ENCODE assay signal across 8 cellular contexts in the genomic region with DNA sequence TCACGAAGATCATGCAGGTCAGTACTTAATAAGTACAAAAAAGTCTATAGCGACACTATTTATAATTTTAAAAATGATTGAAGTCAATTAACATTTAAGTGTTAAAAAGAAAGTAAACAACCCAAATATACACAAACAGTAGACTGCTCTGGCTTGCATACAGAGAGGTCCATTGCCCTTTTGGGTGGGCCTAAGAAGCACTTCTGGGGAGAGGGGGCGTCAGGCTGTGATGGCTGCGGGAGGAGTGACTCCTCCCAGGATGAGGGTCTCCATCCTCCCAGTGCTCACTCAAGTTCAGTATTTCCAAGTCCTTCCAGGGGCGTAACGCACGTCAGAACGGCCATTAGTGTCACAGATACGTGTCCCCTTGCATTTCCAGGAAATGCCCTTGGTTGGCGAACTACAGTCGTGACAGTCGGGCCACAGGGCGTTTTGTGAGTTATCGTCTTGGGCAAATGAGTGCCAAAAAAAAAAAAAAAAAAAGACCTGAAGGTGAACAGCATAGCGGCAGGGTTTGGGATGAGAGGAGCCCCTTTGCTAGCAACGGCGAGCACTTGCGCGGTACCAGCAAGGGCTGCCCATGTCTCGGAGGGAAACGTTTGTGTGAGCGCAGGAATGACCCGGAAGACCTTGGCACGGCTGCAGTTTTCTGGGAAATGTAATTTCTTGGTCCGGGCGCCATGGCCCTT. TPM values are rescaled to one million over a fixed set of nuclear protein-coding genes. Genes with fewer than 3 reads are reported as not detected.
DNase-seq lines count a peak whose midpoint lies in the region; ATAC-seq and TF ChIP-seq lines count a peak whose summit lies in the region.

A gene with protein sequence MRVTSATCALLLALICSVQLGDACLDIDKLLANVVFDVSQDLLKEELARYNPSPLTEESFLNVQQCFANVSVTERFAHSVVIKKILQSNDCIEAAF (minus strand): TSS at position 463 of the 689 bp plus-strand sequence. CDS start 82,596 bp downstream, outside the sequence.

- H3K9me3 ChIP-seq in Karpas-422 (ENCODE audit: low read length) (no peaks in the 10 kb centered on the region), gastrocnemius medialis (no peaks in the 10 kb centered on the region)

- peaks cover 5% of the 10 kb centered on the region; the same call in 1 of the 2 replicates for H3K4me1 ChIP-seq in Karpas-422 (ENCODE audit: low read length)
- H3K4me1 ChIP-seq in gastrocnemius medialis, result peaks cover 23 to 57% of the 10 kb centered on the region in 2 donors

- H4K20me1 ChIP-seq in Karpas-422 (ENCODE audit: insufficient read depth, low read depth, low read length), result no peaks in the 10 kb centered on the region

- no peak within 1 kb of the TSS for H3K9ac ChIP-seq in Karpas-422 (ENCODE audit: low read length)

- H3K4me3 ChIP-seq in H7 (ENCODE audit: insufficient read depth, low read depth, low read length) (peak within 1 kb of the TSS; percentile 80), Karpas-422 (ENCODE audit: low read length) (no peak within 1 kb of the TSS), gastrocnemius medialis (peak within 1 kb of the TSS; percentile 76 to 93 (median 90))

- no peak for TF ChIP-seq POLR2A in gastrocnemius medialis (IDR thresholded peaks at IDR 0.05)

- intact Hi-C loops in gastrocnemius medialis (cut with DNase I; ENCODE audit: low total_unique reads), result loop anchor here (1.0 to 10.0 kb wide), 6 partner anchors 57 to 1502 kb away; partner anchors contain the start of genes LSM14A, UBA2, ZNF181 and ZNF599

- in situ Hi-C loops in gastrocnemius medialis (cut with MboI; ENCODE audit: low sequenced_read_pairs in 4 of 4), result loop anchor here in 1 of 4 donors (10.0 kb wide), 1 partner anchor 58 kb away; the partner anchor contains the start of gene ZNF181

- H3K27ac ChIP-seq in Karpas-422 (ENCODE audit: low read length), result no peak within 1 kb of the TSS
- H3K27ac ChIP-seq in gastrocnemius medialis, result peak within 1 kb of the TSS; percentile 92 to 99 (median 98)

- H3K27me3 ChIP-seq in H7 (ENCODE audit: control insufficient read depth, insufficient read depth, low read length) (peaks cover 2% of the 10 kb centered on the region; the same call in 1 of the 2 replicates), Karpas-422 (ENCODE audit: low read length) (no peaks in the 10 kb centered on the region), gastrocnemius medialis (no peaks in the 10 kb centered on the region)

- H3K9me2 ChIP-seq in Karpas-422 (replicated peaks; ENCODE audit: insufficient read depth, low read length), result no peaks in the 10 kb centered on the region

- DNase-seq in H7 (no peak), Karpas-422 (no peak), RPMI8226 (peak; percentile 78), anterior cingulate cortex (lab: John Stamatoyannopoulos, UW) (peak in 53 of 58 donors; percentile 60 to 99 (median 92)), iPS DF 4.7 (ENCODE audit: extremely low read depth, low spot score) (peak; percentile 44), gastrocnemius medialis (no peak), A172 (ENCODE audit: low spot score) (no peak)

- ATAC-seq in gastrocnemius medialis, result peak; percentile 82

- no peaks in the 10 kb centered on the region for H3K79me2 ChIP-seq in Karpas-422 (ENCODE audit: low read length)

- peak within 1 kb of the TSS; percentile 29 for H3K4me2 ChIP-seq in Karpas-422 (ENCODE audit: low read depth, low read length, poor library complexity, severe bottlenecking)

- TF ChIP-seq CTCF in GM12873 (IDR thresholded peaks at IDR 0.05; ENCODE audit: insufficient read depth, low read depth, low read length, missing control alignments), result peak; percentile 38
- peak in 2 of 5 experiments; percentile 16 to 22 for TF ChIP-seq CTCF in gastrocnemius medialis (IDR thresholded peaks at IDR 0.05 in 4 of 5, conservative IDR thresholded peaks at IDR 0.05 in 1 of 5)

- peak within 1 kb of the TSS; percentile 67; the same call in 1 of the 2 replicates for H2AFZ ChIP-seq in Karpas-422 (ENCODE audit: low read length)

- peaks cover 5% of the 10 kb centered on the region for H3K36me3 ChIP-seq in H7 (replicated peaks; ENCODE audit: control insufficient read depth, insufficient read depth, low read length)
- no peaks in the 10 kb centered on the region for H3K36me3 ChIP-seq in Karpas-422 (ENCODE audit: insufficient read depth, low read length)
- peaks cover 0 to 31% of the 10 kb centered on the region in 2 donors for H3K36me3 ChIP-seq in gastrocnemius medialis

RNA-seq across cellular contexts. Expression of the gene that starts here (rescaled TPM):
- total RNA-seq in H7 (2014; rRNA removed; shearing (Covaris generic)), result not detected in 2 replicates
- not detected in 2 replicates for total RNA-seq in Karpas-422 (2014; rRNA removed; shearing (Covaris generic); ENCODE audit: low replicate concordance)
- 1 to 10 TPM in 1 of 4 donors, under 1 TPM in 2, not detected in 1; 0.20 to 1.1 (median 0.20) TPM for total RNA-seq in gastrocnemius medialis
- total RNA-seq in A172 (2014; rRNA removed; shearing (Covaris generic)), result not detected in 2 replicates

Comparison
In these comparisons a context has a peak if more than half of its experiments do, and no peak if none do; other contexts are left out.
1. DNase-seq: peak in RPMI8226 (single experiment), anterior cingulate cortex (53 of 58) and iPS DF 4.7 (single experiment); none in H7 (single experiment), Karpas-422 (single experiment), gastrocnemius medialis (0 of 2) and A172 (single experiment).